Comparison of ENCODE assay signal across 25 cellular contexts in the genomic region with DNA sequence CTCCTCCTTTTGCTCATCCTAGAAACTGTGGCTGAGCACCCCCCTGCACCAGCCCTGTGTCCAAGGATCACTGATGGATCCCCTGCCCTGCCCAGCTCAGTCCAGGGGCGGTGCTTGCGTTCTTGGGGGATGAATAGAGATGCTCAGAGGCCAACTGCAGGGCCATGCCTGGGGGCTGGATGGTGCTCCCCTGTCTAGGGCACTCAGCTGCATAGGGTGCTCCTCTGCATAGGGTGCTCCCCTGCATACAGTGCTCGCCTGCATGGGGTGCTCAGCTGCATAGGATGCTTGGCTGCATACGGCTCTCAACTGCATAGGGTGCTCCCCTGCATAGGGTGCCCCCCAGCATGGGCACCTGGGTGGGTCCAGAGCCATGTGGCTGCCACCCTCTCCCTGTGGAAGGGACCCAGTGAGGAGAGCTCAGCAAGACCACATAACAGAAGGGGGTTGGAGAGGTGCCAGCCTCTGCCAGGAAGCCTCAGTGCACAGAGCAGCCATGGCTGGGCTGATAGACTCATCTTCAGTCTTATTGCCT.
"Had no signal": no experiment of that assay in that cellular context is flagged by ENCODE, and none has a peak within 500 bp of the region (broad histone marks: within the 10 kb centered on the region; RNA-seq: fewer than 3 reads in every experiment).

No MANE protein-coding gene starts in this region.

- DNase-seq: activated CD4-positive, alpha-beta T cell treated with anti-CD3 and anti-CD28 coated beads for 4 hours; activated gamma-delta T cell; activated naive CD4-positive, alpha-beta T cell treated with anti-CD3 and anti-CD28 coated beads for 36 hours; activated T-cell treated with anti-CD3 and anti-CD28 coated beads for 4 hours; activated T-cell treated with anti-CD3 and anti-CD28 coated beads, Interleukin-2, amount 50 U/mL, for 48 hours; adrenal gland; aorta; central memory CD4-positive, alpha-beta T cell; Karpas-422; MM.1S; NCI-H1105; NCI-H1436; NCI-H1694 treated with DMSO at 0.1 percent for 48 hours; NCI-H2029 treated with DMSO at 0.1 percent for 48 hours; NCI-H345; NCI-H510A; NCI-H526 treated with DMSO at 0.1 percent for 48 hours; NCI-H82; SHP77 treated with DMSO at 0.1 percent for 48 hours had no signal

- H3K4me3 Mint-ChIP-seq: activated naive CD4-positive, alpha-beta T cell treated with anti-CD3 and anti-CD28 coated beads for 36 hours; activated naive CD8-positive, alpha-beta T cell; activated T-helper 17 cell treated with anti-CD3 and anti-CD28 coated beads, Interleukin-2, amount 50 U/mL, for 72 hours; T-helper 1 cell treated with Interleukin-12 subunit alpha and Interleukin-12 subunit beta and Interleukin-4 antibody, amounts not matched to agents 30 μg/mL and 1 μg/mL, for 36 hours had no signal

- H3K27ac ChIP-seq: adrenal gland had no signal

- H3K36me3 ChIP-seq: adrenal gland had no signal

- H3K27me3 Mint-ChIP-seq: activated T-helper 17 cell treated with anti-CD3 and anti-CD28 coated beads, Interleukin-2, amount 50 U/mL, for 72 hours had no signal

- H3K27me3 ChIP-seq: adrenal gland had no signal

- FAIRE-seq: bronchial epithelial cell, RCC 7860 had no signal

- H3K36me3 Mint-ChIP-seq: activated naive CD8-positive, alpha-beta T cell had no signal

- H3K27ac Mint-ChIP-seq: activated naive CD4-positive, alpha-beta T cell treated with anti-CD3 and anti-CD28 coated beads for 36 hours; activated naive CD8-positive, alpha-beta T cell; activated T-helper 17 cell treated with anti-CD3 and anti-CD28 coated beads, Interleukin-2, amount 50 U/mL, for 72 hours; T-helper 1 cell treated with Interleukin-12 subunit alpha and Interleukin-12 subunit beta and Interleukin-4 antibody, amounts not matched to agents 30 μg/mL and 1 μg/mL, for 36 hours had no signal

- ATAC-seq: activated CD4-positive, CD25-positive, alpha-beta regulatory T cell treated with anti-CD3 and anti-CD28 coated beads, Interleukin-2, amount 50 U/mL, for 24 hours; activated T-helper 17 cell treated with anti-CD3 and anti-CD28 coated beads, Interleukin-2, amount 50 U/mL, for 72 hours had no signal

- H3K4me1 Mint-ChIP-seq: activated T-helper 17 cell treated with anti-CD3 and anti-CD28 coated beads, Interleukin-2, amount 50 U/mL, for 72 hours had no signal

- H3K9me3 ChIP-seq: adrenal gland had no signal

- H3K4me3 ChIP-seq: adrenal gland had no signal
